8 cellular contexts compared by ENCODE assay signal in genomic region chr3:52455283-52456168, GRCh38. TPM values are rescaled to one million over a fixed set of nuclear protein-coding genes. Genes with fewer than 3 reads are reported as not detected.
A peak's percentile ranks its signal among the peaks of the same experiment; 100 is the strongest.
DNase-seq lines count a peak whose midpoint lies in the region; ATAC-seq and TF ChIP-seq lines count a peak whose summit lies in the region.

TSS of gene NISCH (plus strand) at chr3:52455604. CDS start at chr3:52455642, 38 bp downstream.

- peak; percentile 69 for ATAC-seq in GM18867 (IDR thresholded peaks at IDR 0.05; ENCODE audit: unreplicated experiment)
- ATAC-seq in HG03103 (IDR thresholded peaks at IDR 0.05; ENCODE audit: low read depth, unreplicated experiment), result peak; percentile 76

- H3K4me3 ChIP-seq in lower leg skin (ENCODE audit: low read depth, poor library complexity, severe bottlenecking), result peak within 1 kb of the TSS; percentile 93

- DNase-seq in AG08395 (ENCODE audit: low spot score) (peak; percentile 94), NCI-H69 (lab: John Stamatoyannopoulos, UW) (peak; percentile 89), dermis microvascular lymphatic vessel endothelial cell (ENCODE audit: low read depth in 2 of 2) (peak; percentile 50 to 88), lower leg skin (ENCODE audit: low spot score in 2 of 2) (peak; percentile 84 to 98)
- DNase-seq in activated CD4-positive, alpha-beta T cell treated with anti-CD3 and anti-CD28 coated beads, Interleukin-2, amount 50 U/mL, for 4 hours, result peak; percentile 95 to 97
- DNase-seq in stimulated activated CD4-positive, alpha-beta T cell treated with anti-CD3 and anti-CD28 coated beads, Interleukin-4, amount 100 ng/mL, for 48 hours (ENCODE audit: low read depth in 2 of 2), result peak; percentile 93 to 99

- no peak for TF ChIP-seq CTCF in lower leg skin (IDR thresholded peaks at IDR 0.05)

- 1% methylated on average over 30 to 50 of the region's 86 CpGs for WGBS in lower leg skin, 2 donors

- TF ChIP-seq POLR2A in lower leg skin (IDR thresholded peaks at IDR 0.05), result no peak

- intact Hi-C loops in lower leg skin (cut with DNase I; ENCODE audit: low total_unique reads), result loop anchor here (10.0 kb wide), 1 partner anchor 229 kb away; the partner anchor contains the start of genes GNL3 and PBRM1

RNA-seq across cellular contexts. Expression of gene NISCH, which starts in this region (rescaled TPM):
- total RNA-seq in dermis microvascular lymphatic vessel endothelial cell (27.7 and 38.3 TPM in 2 replicates), lower leg skin (100 to 1,000 TPM in 1 of 4 donors, 10 to 100 TPM in 3; 69.9 to 133 (median 85.9) TPM)

Comparison
In these comparisons a context has a peak if more than half of its experiments do, and no peak if none do; other contexts are left out.
1. Peak in every context shown above with its lines: DNase-seq, ATAC-seq and H3K4me3 ChIP-seq.